Comparison of ENCODE assay signal across 8 cellular contexts in genomic region chr1:228735871-228736586, GRCh38. TPM values are rescaled to one million over a fixed set of nuclear protein-coding genes. Genes with fewer than 3 reads are reported as not detected.
DNase-seq lines count a peak whose midpoint lies in the region; ATAC-seq, FAIRE-seq and TF ChIP-seq lines count a peak whose summit lies in the region.

No MANE protein-coding gene starts in this region.

- WGBS in A549 (ENCODE audit: missing lambda C conversion rate) = 55% methylated on average over 24 of the region's 60 CpGs
- 3 to 11% (median 6%) methylated on average over 30 to 60 of the region's 60 CpGs for WGBS in spleen, 5 donors

- intact Hi-C loops in spleen (cut with DNase I; ENCODE audit: low total_unique reads) = loop anchor here (5.0 kb wide), 1 partner anchor 486 kb away; no protein-coding TSS in a partner anchor

- no peak overlapping the region for H2AFZ ChIP-seq in keratinocyte (ENCODE audit: control insufficient read depth, low read length)

- no peaks in the 10 kb centered on the region for H3K9me1 ChIP-seq in keratinocyte (ENCODE audit: control insufficient read depth, extremely low read depth, insufficient read depth, low read length)

- H3K4me3 ChIP-seq in A549 = peak overlapping the region; percentile 88
- H3K4me3 ChIP-seq in brain microvascular endothelial cell (ENCODE audit: low read depth, low read length) = peak overlapping the region; percentile 12
- peak overlapping the region in 1 of 3 experiments; percentile 54 for H3K4me3 ChIP-seq in keratinocyte (ENCODE audit: control insufficient read depth in 2 of 3, extremely low read depth in 1 of 3, insufficient read depth in 2 of 3, low read depth in 1 of 3, low read length in 3 of 3)
- H3K4me3 ChIP-seq in spleen = peak overlapping the region; percentile 54 to 82 (median 70)

- H3K27ac ChIP-seq in A549 (peak overlapping the region; percentile 93 to 95), RWPE1 (no peak overlapping the region), brain microvascular endothelial cell (no peak overlapping the region), keratinocyte (ENCODE audit: control insufficient read depth, insufficient read depth, low read length) (no peak overlapping the region), spleen (peak overlapping the region; percentile 80 to 94 (median 91))

- FAIRE-seq in A549 (lab: Jason Lieb, UNC) (no peak), keratinocyte (lab: Jason Lieb, UNC) (no peak)

- TF ChIP-seq EP300 in A549 (IDR thresholded peaks at IDR 0.05) = no peak

- CTCF ChIA-PET in A549 (lab: Yijun Ruan, JAX) = interaction anchor here (0.6 to 3.8 kb wide), 40 partner anchors 17 to 537 kb away, joined by 3 to 82 read pairs (median 5); no protein-coding TSS in a partner anchor
- CTCF ChIA-PET in RWPE1 (lab: Yijun Ruan, JAX) = interaction anchor here (0.6 to 1.6 kb wide), 8 partner anchors 42 to 513 kb away, joined by 3 to 7 read pairs (median 3); no protein-coding TSS in a partner anchor

- H3K36me3 ChIP-seq in brain microvascular endothelial cell (replicated peaks) = no peaks in the 10 kb centered on the region
- no peaks in the 10 kb centered on the region for H3K36me3 ChIP-seq in keratinocyte (ENCODE audit: control insufficient read depth in 2 of 2, extremely low read depth in 1 of 2, insufficient read depth in 2 of 2, low read length in 2 of 2)
- H3K36me3 ChIP-seq in spleen = peaks cover 0 to 33% (median 0%) of the 10 kb centered on the region in 6 donors

- TF ChIP-seq CTCF in A549 (IDR thresholded peaks at IDR 0.05) (no peak), RWPE1 (conservative IDR thresholded peaks at IDR 0.05; ENCODE audit: low read depth) (no peak), brain microvascular endothelial cell (IDR thresholded peaks at IDR 0.05; ENCODE audit: low read depth, low read length, missing control alignments) (no peak), keratinocyte (optimal IDR thresholded peaks at IDR 0.05 in 1 of 3, IDR thresholded peaks at IDR 0.05 in 1 of 3, conservative IDR thresholded peaks at IDR 0.05 in 1 of 3; ENCODE audit: extremely low read depth in 1 of 3, insufficient read depth in 2 of 3, low read length in 3 of 3) (no peak), spleen (IDR thresholded peaks at IDR 0.05 in 8 of 11, conservative IDR thresholded peaks at IDR 0.05 in 3 of 11) (no peak)

- dilution Hi-C loops in keratinocyte (cut with MboI; ENCODE audit: extremely low pct_ligation_motif_present, low sequenced_read_pairs) = no loop called here

- no peak for TF ChIP-seq RAD21 in A549 (conservative IDR thresholded peaks at IDR 0.05 in 1 of 2, IDR thresholded peaks at IDR 0.05 in 1 of 2)

- no peaks in the 10 kb centered on the region for H4K20me1 ChIP-seq in keratinocyte (ENCODE audit: control insufficient read depth, extremely low read depth, insufficient read depth, low read length)

- peak; percentile 26 to 48 for DNase-seq in A549 (ENCODE audit: low read depth in 1 of 2, low spot score in 1 of 2)
- peak; percentile 5 for DNase-seq in RWPE1 (ENCODE audit: low spot score)
- no peak for DNase-seq in brain microvascular endothelial cell
- no peak for DNase-seq in keratinocyte (ENCODE audit: low read depth, low spot score)
- peak; percentile 86 for DNase-seq in spleen
- DNase-seq in epidermal melanocyte (ENCODE audit: insufficient read length, low spot score) = no peak
- no peak for DNase-seq in superior temporal gyrus (ENCODE audit: extremely low spot score)

- H3K27me3 ChIP-seq in brain microvascular endothelial cell (replicated peaks) = peaks cover 24% of the 10 kb centered on the region
- H3K27me3 ChIP-seq in keratinocyte (ENCODE audit: control insufficient read depth, extremely low read depth, insufficient read depth, low read length) = peaks cover 66% of the 10 kb centered on the region
- H3K27me3 ChIP-seq in spleen (replicated peaks in 1 of 7) = peaks cover 0 to 35% (median 10%) of the 10 kb centered on the region in 7 donors

- peak overlapping the region; percentile 60 for H3K4me2 ChIP-seq in A549
- H3K4me2 ChIP-seq in keratinocyte (ENCODE audit: control insufficient read depth, extremely low read depth, insufficient read depth, low read depth, low read length) = peak overlapping the region; percentile 62

- no peaks in the 10 kb centered on the region for H3K79me2 ChIP-seq in keratinocyte (ENCODE audit: control insufficient read depth, insufficient read depth, low read length)

- no peak for TF ChIP-seq POLR2A in A549 (IDR thresholded peaks at IDR 0.05; ENCODE audit: low read length)
- no peak for TF ChIP-seq POLR2A in spleen (IDR thresholded peaks at IDR 0.05)

- POLR2A ChIA-PET in A549 (lab: Yijun Ruan, JAX) = interaction anchor here (0.6 to 1.4 kb wide), 4 partner anchors 125 to 704 kb away, joined by 3 to 4 read pairs (median 4); no protein-coding TSS in a partner anchor
- POLR2A ChIA-PET in RWPE1 (lab: Yijun Ruan, JAX; ENCODE audit: low non-redundant PET) = no interaction called here

- peak; percentile 57 to 59 for ATAC-seq in A549
- ATAC-seq in GM19324 (IDR thresholded peaks at IDR 0.05; ENCODE audit: low FRiP score, unreplicated experiment) = peak; percentile 5

- H3K4me1 ChIP-seq in A549 (peaks cover 18% of the 10 kb centered on the region; the same call in 2 of the 3 replicates), keratinocyte (ENCODE audit: control insufficient read depth, extremely low read depth, insufficient read depth, low read length) (peaks cover 7% of the 10 kb centered on the region), spleen (peaks cover 9 to 68% (median 41%) of the 10 kb centered on the region in 6 donors)

- in situ Hi-C loops in brain microvascular endothelial cell (cut with HindIII; ENCODE audit: low pct_ligation_motif_present, low sequenced_read_pairs) = no loop called here

- H3K9ac ChIP-seq in keratinocyte (ENCODE audit: control insufficient read depth, extremely low read depth, insufficient read depth, low read length) = no peak overlapping the region

- H3K9me3 ChIP-seq in A549 (no peaks in the 10 kb centered on the region), keratinocyte (ENCODE audit: control insufficient read depth, low read depth, low read length) (no peaks in the 10 kb centered on the region), spleen (no peaks in the 10 kb centered on the region)

TF ChIP-seq in A549, 52 proteins besides CTCF, POLR2A, EP300 and RAD21:
- TF ChIP-seq ZC3H11A (IDR thresholded peaks at IDR 0.05) (no peak), FOSB (CRISPR knock-in tag; IDR thresholded peaks at IDR 0.05) (no peak), PBX3 (IDR thresholded peaks at IDR 0.05) (no peak), ZFP36 (IDR thresholded peaks at IDR 0.05; ENCODE audit: borderline replicate concordance, partially characterized antibody) (no peak), CHD4 (IDR thresholded peaks at IDR 0.05; ENCODE audit: borderline replicate concordance) (no peak), JUNB (IDR thresholded peaks at IDR 0.05) (no peak), E2F6 (IDR thresholded peaks at IDR 0.05; ENCODE audit: borderline replicate concordance, low read depth) (no peak)

RNA-seq across cellular contexts. Expression of gene RHOU, which starts 0.8 kb away (rescaled TPM):
- polyA plus RNA-seq in A549 (2011; rRNA removed) (11.5 and 12.8 TPM in 2 replicates), A549 (2017; fragmentation: RNase III; extraction: RNeasy Plus Mini Kit Qiagen cat#74134 plus additional on column Dnase treatment) (9.7 to 14.7 TPM (median 10.2 TPM) in 3 replicates), keratinocyte (0.08 to 0.31 TPM (median 0.29 TPM) in 3 replicates), spleen (10 to 100 TPM in 1 of 3 donors, 1 to 10 TPM in 2; 5.7 to 13.5 (median 6.2) TPM)
- polyA plus RNA-seq in A549 (2012; cell fraction: cytosol; rRNA removed) = 4.7 and 6.6 TPM in 2 replicates
- 2.9 and 3.3 TPM in 2 replicates for polyA plus RNA-seq in A549 (2012; cell fraction: nucleus; rRNA removed)
- polyA minus RNA-seq in A549 (2011; rRNA and poly(A)+ RNA removed) = 8.7 and 9.0 TPM in 2 replicates
- polyA plus RNA-seq in keratinocyte (2011; ENCODE audit: low read depth) = 0.24 TPM
- polyA plus RNA-seq in keratinocyte (2011; cell fraction: cytosol; rRNA removed) = 0.25 and 0.38 TPM in 2 replicates
- 0.29 and 0.43 TPM in 2 replicates for polyA plus RNA-seq in keratinocyte (2011; cell fraction: nucleus; rRNA removed)
- 0.10 and 0.75 TPM in 2 replicates for polyA plus RNA-seq in keratinocyte (2012; ENCODE audit: low replicate concordance)
- polyA minus RNA-seq in keratinocyte = 0.06 to 0.30 TPM in 2 of 3 replicates, not detected in the other
- 0.77 TPM for polyA minus RNA-seq in keratinocyte (2011; cell fraction: cytosol; rRNA and poly(A)+ RNA removed)
- 0.21 and 0.39 TPM in 2 replicates for polyA minus RNA-seq in keratinocyte (2011; cell fraction: nucleus; rRNA and poly(A)+ RNA removed)
- total RNA-seq in spleen = 10 to 100 TPM; 18.9 to 55.7 (median 41.1) TPM

Comparison
In these comparisons a context has a peak if more than half of its experiments do, and no peak if none do; other contexts are left out.
1. DNase-seq: peak in A549 (2 of 2), RWPE1 (single experiment) and spleen (single experiment); none in brain microvascular endothelial cell (single experiment), keratinocyte (single experiment), epidermal melanocyte (single experiment) and superior temporal gyrus (single experiment).
2. H3K27ac ChIP-seq: peak in A549 (2 of 2) and spleen (8 of 8); none in RWPE1 (single experiment), brain microvascular endothelial cell (single experiment) and keratinocyte (single experiment).